In genomic region chr7:105269397-105269796, GRCh38 we compare ENCODE assay signal across 8 cellular contexts.
DNase-seq lines count a peak whose midpoint lies in the region; ATAC-seq and TF ChIP-seq lines count a peak whose summit lies in the region.

No MANE protein-coding gene starts in this region.

- peak overlapping the region; percentile 91 for H3K4me3 Mint-ChIP-seq in natural killer cell treated with Interleukin-12 subunit alpha and Interleukin-12 subunit beta and Interleukin-15 and Interleukin-18, amount 100 ng/mL, for 72 hours

- H3K9me3 Mint-ChIP-seq in natural killer cell treated with Interleukin-12 subunit alpha and Interleukin-12 subunit beta and Interleukin-15 and Interleukin-18, amount 100 ng/mL, for 72 hours, result no peaks in the 10 kb centered on the region

- CTCF ChIA-PET in BJ (lab: Yijun Ruan, JAX), result no interaction called here

- H3K27me3 Mint-ChIP-seq in natural killer cell treated with Interleukin-12 subunit alpha and Interleukin-12 subunit beta and Interleukin-15 and Interleukin-18, amount 100 ng/mL, for 72 hours, result no peaks in the 10 kb centered on the region

- ATAC-seq in GM21528 (IDR thresholded peaks at IDR 0.05; ENCODE audit: low FRiP score, unreplicated experiment), result peak; percentile 40
- no peak for ATAC-seq in natural killer cell treated with Interleukin-12 subunit alpha and Interleukin-12 subunit beta and Interleukin-15 and Interleukin-18, amount 100 ng/mL, for 72 hours

- no peak for DNase-seq in BJ (ENCODE audit: low read depth)
- peak; percentile 56 for DNase-seq in NCI-H69 (lab: John Stamatoyannopoulos, UW)
- DNase-seq in dorsolateral prefrontal cortex, result no peak
- no peak for DNase-seq in natural killer cell treated with Interleukin-12 subunit alpha and Interleukin-12 subunit beta and Interleukin-15 and Interleukin-18, amount 100 ng/mL, for 72 hours (ENCODE audit: low spot score)
- DNase-seq in stimulated activated CD4-positive, alpha-beta T cell treated with anti-CD3 and anti-CD28 coated beads, Interleukin-4, amount 100 ng/mL, for 24 hours, result no peak
- DNase-seq in effector CD4-positive, alpha-beta T cell, result no peak
- DNase-seq in islet precursor cell, result no peak

- no peaks in the 10 kb centered on the region for H3K36me3 ChIP-seq in BJ (ENCODE audit: control insufficient read depth, insufficient read depth, low read length)

- POLR2A ChIA-PET in BJ (lab: Charles Lee), result no interaction called here

- TF ChIP-seq CTCF in BJ (IDR thresholded peaks at IDR 0.05; ENCODE audit: insufficient read depth, low read depth, low read length) (no peak), dorsolateral prefrontal cortex (IDR thresholded peaks at IDR 0.05 in 54 of 56, conservative IDR thresholded peaks at IDR 0.05 in 2 of 56; ENCODE audit: low read depth in 1 of 56, partially characterized antibody in 56 of 56) (no peak)

- H3K27me3 ChIP-seq in BJ (ENCODE audit: control insufficient read depth, insufficient read depth, low read length) (no peaks in the 10 kb centered on the region), dorsolateral prefrontal cortex (no peaks in the 10 kb centered on the region)

- H3K27ac Mint-ChIP-seq in natural killer cell treated with Interleukin-12 subunit alpha and Interleukin-12 subunit beta and Interleukin-15 and Interleukin-18, amount 100 ng/mL, for 72 hours, result peak overlapping the region; percentile 80 to 92

- intact Hi-C loops in dorsolateral prefrontal cortex (cut with DNase I), result loop anchor here (2.0 to 10.0 kb wide), 7 partner anchors 33 to 255 kb away; partner anchors contain the start of genes KMT2E (in 1 of the 2) and SRPK2 (in 1 of the 2)

- peaks cover 42 to 59% of the 10 kb centered on the region in 2 donors for H3K4me1 Mint-ChIP-seq in natural killer cell treated with Interleukin-12 subunit alpha and Interleukin-12 subunit beta and Interleukin-15 and Interleukin-18, amount 100 ng/mL, for 72 hours (ENCODE audit: low read depth in 2 of 2)

- peak overlapping the region; percentile 43 to 95 (median 88) for H3K27ac ChIP-seq in dorsolateral prefrontal cortex

- H3K36me3 Mint-ChIP-seq in natural killer cell treated with Interleukin-12 subunit alpha and Interleukin-12 subunit beta and Interleukin-15 and Interleukin-18, amount 100 ng/mL, for 72 hours, result no peaks in the 10 kb centered on the region

- H3K4me3 ChIP-seq in BJ (ENCODE audit: low read depth, low read length) (peak overlapping the region; percentile 7; the same call in 1 of the 2 replicates), dorsolateral prefrontal cortex (peak overlapping the region; percentile 46 to 86 (median 72))
